6 cellular contexts compared by ENCODE assay signal in genomic region chr7:4220011-4220410, GRCh38.
"Had no signal": no experiment of that assay in that cellular context is flagged by ENCODE, and none has a peak within 500 bp of the region (broad histone marks: within the 10 kb centered on the region; RNA-seq: fewer than 3 reads in every experiment).

No MANE protein-coding gene starts in this region.

- H3K4me1 Mint-ChIP-seq: IgD-negative memory B cell had no signal

- DNase-seq: IMR-90 had no signal

- H3K27ac Mint-ChIP-seq: IgD-negative memory B cell had no signal

- H3K4me3 Mint-ChIP-seq: IgD-negative memory B cell had no signal

- H3K36me3 Mint-ChIP-seq: IgD-negative memory B cell had no signal

- H3K4me3 ChIP-seq: K562 had no signal

- ATAC-seq: HepG2, K562 had no signal

- FAIRE-seq: HepG2, HTR-8/SVneo, K562 had no signal

- H3K27me3 Mint-ChIP-seq: IgD-negative memory B cell had no signal

- H3K27ac ChIP-seq: HL-60 had no signal
